Comparison of ENCODE assay signal across 14 cellular contexts in genomic region chr4:190119474-190119873, GRCh38. TPM values are rescaled to one million over a fixed set of nuclear protein-coding genes. Genes with fewer than 3 reads are reported as not detected.
"Had no signal": no experiment of that assay in that cellular context is flagged by ENCODE, and none has a peak within 500 bp of the region (broad histone marks: within the 10 kb centered on the region; RNA-seq: fewer than 3 reads in every experiment).

No MANE protein-coding gene starts in this region.

RNA-seq across cellular contexts. Expression of gene DUX4, which starts 54.1 kb away (rescaled TPM):
- total RNA-seq: activated CD4-positive, alpha-beta memory T cell treated with anti-CD3 and anti-CD28 coated beads for 36 hours; activated CD4-positive, alpha-beta T cell treated with anti-CD3 and anti-CD28 coated beads for 36 hours; activated naive CD4-positive, alpha-beta T cell treated with anti-CD3 and anti-CD28 coated beads for 36 hours; activated naive CD4-positive, alpha-beta T cell treated with anti-CD3 and anti-CD28 coated beads, Interleukin-2, amount 50 U/mL, for 72 hours; activated T-helper 1 cell treated with anti-CD3 and anti-CD28 coated beads, Interleukin-12 subunit alpha, Interleukin-12 subunit beta, Interleukin-2, Interleukin-4 antibody, amounts not matched to agents 30 ng/mL and 10 ng/mL and 1 ng/mL, durations not matched to agents 14 hours and 24 hours and 36 hours; adrenal gland; IMR-90; K562; MCF 10A; OCI-LY7; PC-9; SJCRH30; T-cell; T-helper 17 cell had no signal
- polyA plus RNA-seq: adrenal gland, IMR-90, K562 had no signal

RNA-seq across cellular contexts. Expression of gene DBET, which starts 55.2 kb away (rescaled TPM):
- total RNA-seq: activated CD4-positive, alpha-beta memory T cell treated with anti-CD3 and anti-CD28 coated beads for 36 hours; activated CD4-positive, alpha-beta T cell treated with anti-CD3 and anti-CD28 coated beads for 36 hours; activated naive CD4-positive, alpha-beta T cell treated with anti-CD3 and anti-CD28 coated beads, Interleukin-2, amount 50 U/mL, for 72 hours; activated T-helper 1 cell treated with anti-CD3 and anti-CD28 coated beads, Interleukin-12 subunit alpha, Interleukin-12 subunit beta, Interleukin-2, Interleukin-4 antibody, amounts not matched to agents 30 ng/mL and 10 ng/mL and 1 ng/mL, durations not matched to agents 14 hours and 24 hours and 36 hours; adrenal gland; IMR-90; K562; MCF 10A; OCI-LY7; PC-9; SJCRH30; T-helper 17 cell had no signal
- polyA plus RNA-seq: adrenal gland, IMR-90, K562 had no signal
